ENCODE assay signal across 11 cellular contexts in genomic region chr2:96553957-96554292, GRCh38. TPM values are rescaled to one million over a fixed set of nuclear protein-coding genes. Genes with fewer than 3 reads are reported as not detected.
A peak's percentile ranks its signal among the peaks of the same experiment; 100 is the strongest.
DNase-seq lines count a peak whose midpoint lies in the region; ATAC-seq and TF ChIP-seq lines count a peak whose summit lies in the region.
"Not testable (repeated sequence)": the region's sequence is repeated elsewhere in the genome, so short reads cannot be mapped to it uniquely, and the experiment has no call there.
"Had no signal": no experiment of that assay in that cellular context is flagged by ENCODE, and none has a peak within 500 bp of the region (broad histone marks: within the 10 kb centered on the region; RNA-seq: fewer than 3 reads in every experiment).

No MANE protein-coding gene starts in this region.

- H3K27me3 Mint-ChIP-seq in CD4-positive, alpha-beta T cell; activated B cell treated with CpG ODN at 0.5 μM for 24 hours; activated T-cell treated with anti-CD3 and anti-CD28 coated beads, Interleukin-2, amount 50 U/mL, for 4 hours (ENCODE audit: low read depth); activated naive CD8-positive, alpha-beta T cell treated with anti-CD3 and anti-CD28 coated beads, Interleukin-2, amount 50 U/mL, for 24 hours: not testable (repeated sequence)

- not testable (repeated sequence) for H2AFZ ChIP-seq in hepatocyte

- H3K36me3 ChIP-seq in hepatocyte (replicated peaks; ENCODE audit: insufficient read depth, low read depth), result not testable (repeated sequence)
- H3K36me3 ChIP-seq in neutrophil (peaks cover 50% of the 10 kb centered on the region), suprapubic skin (peaks cover 44% of the 10 kb centered on the region)

- POLR2A ChIA-PET in CD4-positive, alpha-beta T cell (lab: Charles Lee), result interaction anchor here (0.6 to 6.7 kb wide), 11 partner anchors 9 to 1461 kb away, joined by 3 to 145 read pairs (median 4); partner anchors contain the start of genes ARID5A, CNNM3 and KANSL3
- POLR2A ChIA-PET in activated B cell treated with CpG ODN at 0.5 μM for 24 hours (lab: Charles Lee), result interaction anchor here (0.5 to 2.9 kb wide), 14 partner anchors 10 to 346 kb away, joined by 3 to 42 read pairs (median 4); partner anchors contain the start of genes ARID5A, ITPRIPL1 and STARD7

- intact Hi-C loops in CD4-positive, alpha-beta T cell (cut with DNase I, micrococcal nuclease), result loop anchor here (1.0 to 2.0 kb wide), 7 partner anchors 15 to 195 kb away; no protein-coding TSS in a partner anchor
- intact Hi-C loops in activated B cell treated with CpG ODN at 0.5 μM for 24 hours (cut with micrococcal nuclease), result loop anchor here (1.0 kb wide), 5 partner anchors 16 to 147 kb away; no protein-coding TSS in a partner anchor

- H3K4me1 ChIP-seq in hepatocyte (ENCODE audit: insufficient read depth); neutrophil (ENCODE audit: control insufficient read depth in 1 of 2, insufficient read depth in 1 of 2, low read depth in 1 of 2, low read length in 1 of 2): not testable (repeated sequence)
- peaks cover 14% of the 10 kb centered on the region for H3K4me1 ChIP-seq in suprapubic skin

- H3K27ac Mint-ChIP-seq in CD4-positive, alpha-beta T cell, result peak overlapping the region; percentile 79
- peak overlapping the region; percentile 4 for H3K27ac Mint-ChIP-seq in activated B cell treated with CpG ODN at 0.5 μM for 24 hours
- peak overlapping the region; percentile 49 for H3K27ac Mint-ChIP-seq in activated naive CD8-positive, alpha-beta T cell treated with anti-CD3 and anti-CD28 coated beads, Interleukin-2, amount 50 U/mL, for 24 hours

- H3K27ac ChIP-seq in CD4-positive, alpha-beta T cell (ENCODE audit: low read depth, low read length); hepatocyte; suprapubic skin: not testable (repeated sequence)
- H3K27ac ChIP-seq in neutrophil, result peak overlapping the region; percentile 23

- ATAC-seq in CD4-positive, alpha-beta T cell (ENCODE audit: poor library complexity); activated B cell treated with CpG ODN at 0.5 μM for 24 hours (ENCODE audit: low read depth); activated T-cell treated with anti-CD3 and anti-CD28 coated beads, Interleukin-2, amount 50 U/mL, for 4 hours; activated naive CD8-positive, alpha-beta T cell treated with anti-CD3 and anti-CD28 coated beads, Interleukin-2, amount 50 U/mL, for 24 hours: not testable (repeated sequence)

- WGBS in hepatocyte (ENCODE audit: low lambda C conversion rate, missing lambda C conversion rate), result 75% methylated on average over 9 of the region's 9 CpGs
- 40% methylated on average over 9 of the region's 9 CpGs for WGBS in suprapubic skin

- not testable (repeated sequence) for TF ChIP-seq EP300 in suprapubic skin (IDR thresholded peaks at IDR 0.05)

- not testable (repeated sequence) for H3K27me3 ChIP-seq in CD4-positive, alpha-beta T cell (ENCODE audit: control insufficient read depth, insufficient read depth, low read length); hepatocyte; neutrophil; suprapubic skin

- DNase-seq in CD4-positive, alpha-beta T cell; Jurkat, Clone E6-1 (ENCODE audit: low read depth, low spot score); activated B cell treated with CpG ODN at 0.5 μM for 24 hours; activated T-cell treated with anti-CD3 and anti-CD28 coated beads, Interleukin-2, amount 50 U/mL, for 4 hours; activated naive CD8-positive, alpha-beta T cell treated with anti-CD3 and anti-CD28 coated beads, Interleukin-2, amount 50 U/mL, for 24 hours; hepatocyte (ENCODE audit: low spot score); suprapubic skin (ENCODE audit: low spot score in 2 of 2): not testable (repeated sequence)

- not testable (repeated sequence) for H3K9me2 ChIP-seq in hepatocyte (replicated peaks; ENCODE audit: insufficient read depth)

- peaks cover 29% of the 10 kb centered on the region for H3K4me1 Mint-ChIP-seq in CD4-positive, alpha-beta T cell (ENCODE audit: low read depth)
- H3K4me1 Mint-ChIP-seq in activated B cell treated with CpG ODN at 0.5 μM for 24 hours, result peaks cover 17% of the 10 kb centered on the region
- H3K4me1 Mint-ChIP-seq in activated T-cell treated with anti-CD3 and anti-CD28 coated beads, Interleukin-2, amount 50 U/mL, for 4 hours (ENCODE audit: low read depth), result peaks cover 23% of the 10 kb centered on the region
- H3K4me1 Mint-ChIP-seq in activated naive CD8-positive, alpha-beta T cell treated with anti-CD3 and anti-CD28 coated beads, Interleukin-2, amount 50 U/mL, for 24 hours, result peaks cover 28% of the 10 kb centered on the region

- not testable (repeated sequence) for H4K20me1 ChIP-seq in hepatocyte (ENCODE audit: insufficient read depth, poor library complexity, severe bottlenecking)

- TF ChIP-seq POLR2A in suprapubic skin (IDR thresholded peaks at IDR 0.05), result not testable (repeated sequence)

- CTCF ChIA-PET in CD4-positive, alpha-beta T cell (lab: Charles Lee), result interaction anchor here (0.6 to 1.9 kb wide), 15 partner anchors 9 to 406 kb away, joined by 3 to 54 read pairs (median 4); partner anchors contain the start of gene ARID5A
- CTCF ChIA-PET in activated B cell treated with CpG ODN at 0.5 μM for 24 hours (lab: Charles Lee), result interaction anchor here (0.8 to 3.7 kb wide), 18 partner anchors 9 to 561 kb away, joined by 3 to 42 read pairs (median 4); partner anchors contain the start of genes ARID5A and SNRNP200

- not testable (repeated sequence) for H3K9me3 Mint-ChIP-seq in CD4-positive, alpha-beta T cell; activated B cell treated with CpG ODN at 0.5 μM for 24 hours; activated T-cell treated with anti-CD3 and anti-CD28 coated beads, Interleukin-2, amount 50 U/mL, for 4 hours; activated naive CD8-positive, alpha-beta T cell treated with anti-CD3 and anti-CD28 coated beads, Interleukin-2, amount 50 U/mL, for 24 hours

- H3K36me3 Mint-ChIP-seq in CD4-positive, alpha-beta T cell (ENCODE audit: low read depth), result peaks cover 22% of the 10 kb centered on the region
- H3K36me3 Mint-ChIP-seq in activated B cell treated with CpG ODN at 0.5 μM for 24 hours (ENCODE audit: low read depth), result peaks cover 22% of the 10 kb centered on the region
- H3K36me3 Mint-ChIP-seq in activated T-cell treated with anti-CD3 and anti-CD28 coated beads, Interleukin-2, amount 50 U/mL, for 4 hours (ENCODE audit: insufficient read depth), result peaks cover 10% of the 10 kb centered on the region
- not testable (repeated sequence) for H3K36me3 Mint-ChIP-seq in activated naive CD8-positive, alpha-beta T cell treated with anti-CD3 and anti-CD28 coated beads, Interleukin-2, amount 50 U/mL, for 24 hours (ENCODE audit: low read depth)

- H3K9me3 ChIP-seq in CD4-positive, alpha-beta T cell (ENCODE audit: control insufficient read depth, low read length); hepatocyte (ENCODE audit: low read depth); neutrophil; suprapubic skin: not testable (repeated sequence)

- TF ChIP-seq CTCF in CD4-positive, alpha-beta T cell (IDR thresholded peaks at IDR 0.05); activated B cell treated with CpG ODN at 0.5 μM for 24 hours (IDR thresholded peaks at IDR 0.05); hepatocyte (IDR thresholded peaks at IDR 0.05; ENCODE audit: poor library complexity); neutrophil (IDR thresholded peaks at IDR 0.05); suprapubic skin (IDR thresholded peaks at IDR 0.05): not testable (repeated sequence)

- H3K79me2 ChIP-seq in hepatocyte, result not testable (repeated sequence)

- not testable (repeated sequence) for H3K4me3 Mint-ChIP-seq in CD4-positive, alpha-beta T cell; activated B cell treated with CpG ODN at 0.5 μM for 24 hours; activated naive CD8-positive, alpha-beta T cell treated with anti-CD3 and anti-CD28 coated beads, Interleukin-2, amount 50 U/mL, for 24 hours
- peak overlapping the region; percentile 24 for H3K4me3 Mint-ChIP-seq in activated T-cell treated with anti-CD3 and anti-CD28 coated beads, Interleukin-2, amount 50 U/mL, for 4 hours

- H3K4me3 ChIP-seq in Jurkat, Clone E6-1 (ENCODE audit: low read length), result peak overlapping the region; percentile 36
- H3K4me3 ChIP-seq in hepatocyte; neutrophil (ENCODE audit: low read depth in 1 of 2, low read length in 1 of 2): not testable (repeated sequence)
- H3K4me3 ChIP-seq in suprapubic skin, result peak overlapping the region; percentile 0

- H3K4me2 ChIP-seq in hepatocyte, result peak overlapping the region; percentile 65

RNA-seq across cellular contexts. Expression of gene ARID5A, which starts 17.4 kb away (rescaled TPM):
- total RNA-seq in CD4-positive, alpha-beta T cell, result 100 to 1,000 TPM; 326 to 342 TPM
- polyA plus RNA-seq in Jurkat, Clone E6-1 (2012; ENCODE audit: insufficient read depth, insufficient read length), result 16.3 TPM
- 73.4 and 83.5 TPM in 2 replicates for total RNA-seq in activated B cell treated with CpG ODN at 0.5 μM for 24 hours
- 100 to 1,000 TPM; 131 to 169 (median 132) TPM for total RNA-seq in activated T-cell treated with anti-CD3 and anti-CD28 coated beads, Interleukin-2, amount 50 U/mL, for 4 hours
- total RNA-seq in hepatocyte, result 4.9 and 6.9 TPM in 2 replicates
- 11.9 and 13.3 TPM in 2 replicates for polyA plus RNA-seq in hepatocyte
- total RNA-seq in suprapubic skin, result 10 to 100 TPM; 11.4 to 22.4 (median 15.0) TPM

RNA-seq across cellular contexts. Expression of gene NEURL3, which starts 48.8 kb away (rescaled TPM):
- total RNA-seq in CD4-positive, alpha-beta T cell, result not detected
- not detected for polyA plus RNA-seq in Jurkat, Clone E6-1 (2012; ENCODE audit: insufficient read depth, insufficient read length)
- total RNA-seq in activated B cell treated with CpG ODN at 0.5 μM for 24 hours, result not detected in 2 replicates
- under 1 TPM in 2 of 3 donors, not detected in 1; 0.26 to 0.38 TPM for total RNA-seq in activated T-cell treated with anti-CD3 and anti-CD28 coated beads, Interleukin-2, amount 50 U/mL, for 4 hours
- 6.2 and 8.1 TPM in 2 replicates for total RNA-seq in hepatocyte
- polyA plus RNA-seq in hepatocyte, result 1.8 and 10.5 TPM in 2 replicates
- 1 to 10 TPM in 3 of 4 donors, under 1 TPM in 1; 0.52 to 2.6 (median 1.5) TPM for total RNA-seq in suprapubic skin
- total RNA-seq: esophagus squamous epithelium, MCF 10A, smooth muscle cell had no signal

Comparison
In these comparisons a context has a peak if more than half of its experiments do, and no peak if none do; other contexts are left out.
1. H3K27ac Mint-ChIP-seq: peak in every context shown above with its lines; median percentile 79 in CD4-positive, alpha-beta T cell; 49 in activated naive CD8-positive, alpha-beta T cell treated with anti-CD3 and anti-CD28 coated beads, Interleukin-2, amount 50 U/mL, for 24 hours; 4 in activated B cell treated with CpG ODN at 0.5 μM for 24 hours.